Comparison of ENCODE assay signal across 1 cellular context in genomic region chr6:56955171-56956155, GRCh38.
TF ChIP-seq lines count a peak whose summit lies in the region.

No MANE protein-coding gene starts in this region.

TF ChIP-seq in HepG2, 621 proteins besides CTCF, POLR2A, EP300 and RAD21 (continued from another document and continues in another):
- TF ChIP-seq, protein P1, sequence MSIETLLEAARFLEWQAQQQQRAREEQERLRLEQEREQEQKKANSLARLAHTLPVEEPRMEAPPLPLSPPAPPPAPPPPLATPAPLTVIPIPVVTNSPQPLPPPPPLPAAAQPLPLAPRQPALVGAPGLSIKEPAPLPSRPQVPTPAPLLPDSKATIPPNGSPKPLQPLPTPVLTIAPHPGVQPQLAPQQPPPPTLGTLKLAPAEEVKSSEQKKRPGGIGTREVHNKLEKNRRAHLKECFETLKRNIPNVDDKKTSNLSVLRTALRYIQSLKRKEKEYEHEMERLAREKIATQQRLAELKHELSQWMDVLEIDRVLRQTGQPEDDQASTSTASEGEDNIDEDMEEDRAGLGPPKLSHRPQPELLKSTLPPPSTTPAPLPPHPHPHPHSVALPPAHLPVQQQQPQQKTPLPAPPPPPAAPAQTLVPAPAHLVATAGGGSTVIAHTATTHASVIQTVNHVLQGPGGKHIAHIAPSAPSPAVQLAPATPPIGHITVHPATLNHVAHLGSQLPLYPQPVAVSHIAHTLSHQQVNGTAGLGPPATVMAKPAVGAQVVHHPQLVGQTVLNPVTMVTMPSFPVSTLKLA (IDR thresholded peaks at IDR 0.05), result no peak
- no peak for TF ChIP-seq ZHX1 (CRISPR knock-in tag; IDR thresholded peaks at IDR 0.05; ENCODE audit: low read depth)
- TF ChIP-seq SPEN (CRISPR knock-in tag; IDR thresholded peaks at IDR 0.05; ENCODE audit: low read depth), result no peak
- TF ChIP-seq, protein P2, sequence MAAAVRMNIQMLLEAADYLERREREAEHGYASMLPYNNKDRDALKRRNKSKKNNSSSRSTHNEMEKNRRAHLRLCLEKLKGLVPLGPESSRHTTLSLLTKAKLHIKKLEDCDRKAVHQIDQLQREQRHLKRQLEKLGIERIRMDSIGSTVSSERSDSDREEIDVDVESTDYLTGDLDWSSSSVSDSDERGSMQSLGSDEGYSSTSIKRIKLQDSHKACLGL (CRISPR knock-in tag; IDR thresholded peaks at IDR 0.05), result no peak
- TF ChIP-seq SMARCE1 (IDR thresholded peaks at IDR 0.05; ENCODE audit: borderline replicate concordance), result no peak
- TF ChIP-seq NONO (IDR thresholded peaks at IDR 0.05), result no peak
- TF ChIP-seq NONO (CRISPR knock-in tag; conservative IDR thresholded peaks at IDR 0.05), result peak; percentile 45; the same call in 1 of the 2 replicates
- TF ChIP-seq NCOA5 (CRISPR knock-in tag; IDR thresholded peaks at IDR 0.05), result no peak
- no peak for TF ChIP-seq ZNF468 (CRISPR knock-in tag; IDR thresholded peaks at IDR 0.05)
- TF ChIP-seq YEATS2 (CRISPR knock-in tag; IDR thresholded peaks at IDR 0.05; ENCODE audit: borderline replicate concordance), result no peak
- TF ChIP-seq, protein P3, sequence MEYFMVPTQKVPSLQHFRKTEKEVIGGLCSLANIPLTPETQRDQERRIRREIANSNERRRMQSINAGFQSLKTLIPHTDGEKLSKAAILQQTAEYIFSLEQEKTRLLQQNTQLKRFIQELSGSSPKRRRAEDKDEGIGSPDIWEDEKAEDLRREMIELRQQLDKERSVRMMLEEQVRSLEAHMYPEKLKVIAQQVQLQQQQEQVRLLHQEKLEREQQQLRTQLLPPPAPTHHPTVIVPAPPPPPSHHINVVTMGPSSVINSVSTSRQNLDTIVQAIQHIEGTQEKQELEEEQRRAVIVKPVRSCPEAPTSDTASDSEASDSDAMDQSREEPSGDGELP (IDR thresholded peaks at IDR 0.05; ENCODE audit: borderline replicate concordance, low read depth), result peak; percentile 50; the same call in 1 of the 2 replicates
- TF ChIP-seq FOXK2 (IDR thresholded peaks at IDR 0.05), result no peak
- peak; percentile 94 for TF ChIP-seq ZNF777 (CRISPR knock-in tag; IDR thresholded peaks at IDR 0.05)
- no peak for TF ChIP-seq MTA3 (CRISPR knock-in tag; IDR thresholded peaks at IDR 0.05)
- TF ChIP-seq KLF12 (CRISPR knock-in tag; IDR thresholded peaks at IDR 0.05; ENCODE audit: borderline replicate concordance), result peak; percentile 40; the same call in 1 of the 2 replicates
- TF ChIP-seq ZNF24 (IDR thresholded peaks at IDR 0.05), result no peak
- no peak for TF ChIP-seq ZNF570 (CRISPR knock-in tag; IDR thresholded peaks at IDR 0.05; ENCODE audit: borderline replicate concordance)
- no peak; the same call in none of the 2 replicates for TF ChIP-seq IRF2 (CRISPR knock-in tag; IDR thresholded peaks at IDR 0.05)
- peak; percentile 73 for TF ChIP-seq ETV5 (CRISPR knock-in tag; IDR thresholded peaks at IDR 0.05; ENCODE audit: borderline replicate concordance)
- peak; percentile 91 for TF ChIP-seq ZMYM2 (CRISPR knock-in tag; IDR thresholded peaks at IDR 0.05)
- TF ChIP-seq, protein P4, sequence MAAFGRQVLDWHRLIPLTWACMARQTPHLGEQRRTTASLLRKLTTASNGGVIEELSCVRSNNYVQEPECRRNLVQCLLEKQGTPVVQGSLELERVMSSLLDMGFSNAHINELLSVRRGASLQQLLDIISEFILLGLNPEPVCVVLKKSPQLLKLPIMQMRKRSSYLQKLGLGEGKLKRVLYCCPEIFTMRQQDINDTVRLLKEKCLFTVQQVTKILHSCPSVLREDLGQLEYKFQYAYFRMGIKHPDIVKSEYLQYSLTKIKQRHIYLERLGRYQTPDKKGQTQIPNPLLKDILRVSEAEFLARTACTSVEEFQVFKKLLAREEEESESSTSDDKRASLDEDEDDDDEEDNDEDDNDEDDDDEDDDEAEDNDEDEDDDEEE (CRISPR knock-in tag; IDR thresholded peaks at IDR 0.05), result no peak
- peak; percentile 78; the same call in 1 of the 2 replicates for TF ChIP-seq ZNF891 (CRISPR knock-in tag; IDR thresholded peaks at IDR 0.05)
- no peak for TF ChIP-seq BATF2 (CRISPR knock-in tag; IDR thresholded peaks at IDR 0.05)
- 0 out of 2 replicates have a peak, but pooled peaks have one; percentile 21 for TF ChIP-seq PAXIP1 (CRISPR knock-in tag; conservative IDR thresholded peaks at IDR 0.05)
- no peak for TF ChIP-seq HOXA7 (CRISPR knock-in tag; IDR thresholded peaks at IDR 0.05)
- TF ChIP-seq HMG20B (CRISPR knock-in tag; conservative IDR thresholded peaks at IDR 0.05), result 0 out of 2 replicates have a peak, but pooled peaks have one; percentile 59
- TF ChIP-seq TGIF2 (CRISPR knock-in tag; IDR thresholded peaks at IDR 0.05), result peak; percentile 36; the same call in 1 of the 2 replicates
- TF ChIP-seq ZNF784 (CRISPR knock-in tag; IDR thresholded peaks at IDR 0.05; ENCODE audit: borderline replicate concordance), result no peak
- TF ChIP-seq ATF3 (CRISPR knock-in tag; IDR thresholded peaks at IDR 0.05), result peak; percentile 46; the same call in 1 of the 2 replicates
- TF ChIP-seq SRSF4 (IDR thresholded peaks at IDR 0.05; ENCODE audit: low read depth, low read length, poor library complexity, severe bottlenecking), result no peak
- TF ChIP-seq SMAD3 (CRISPR knock-in tag; IDR thresholded peaks at IDR 0.05), result 0 out of 2 replicates have a peak, but pooled peaks have one; percentile 43
- 0 out of 2 replicates have a peak, but pooled peaks have one; percentile 34 for TF ChIP-seq HNF1B (CRISPR knock-in tag; IDR thresholded peaks at IDR 0.05)
- TF ChIP-seq, protein P5, sequence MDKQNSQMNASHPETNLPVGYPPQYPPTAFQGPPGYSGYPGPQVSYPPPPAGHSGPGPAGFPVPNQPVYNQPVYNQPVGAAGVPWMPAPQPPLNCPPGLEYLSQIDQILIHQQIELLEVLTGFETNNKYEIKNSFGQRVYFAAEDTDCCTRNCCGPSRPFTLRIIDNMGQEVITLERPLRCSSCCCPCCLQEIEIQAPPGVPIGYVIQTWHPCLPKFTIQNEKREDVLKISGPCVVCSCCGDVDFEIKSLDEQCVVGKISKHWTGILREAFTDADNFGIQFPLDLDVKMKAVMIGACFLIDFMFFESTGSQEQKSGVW (CRISPR knock-in tag; IDR thresholded peaks at IDR 0.05; ENCODE audit: borderline replicate concordance), result no peak
- peak; percentile 82 for TF ChIP-seq HIVEP1 (CRISPR knock-in tag; IDR thresholded peaks at IDR 0.05)
- peak; percentile 69; the same call in 1 of the 2 replicates for TF ChIP-seq ZFP1 (CRISPR knock-in tag; IDR thresholded peaks at IDR 0.05)
- TF ChIP-seq PHF8 (CRISPR knock-in tag; IDR thresholded peaks at IDR 0.05), result peak; percentile 72
- TF ChIP-seq PPARG (CRISPR knock-in tag; conservative IDR thresholded peaks at IDR 0.05), result 0 out of 2 replicates have a peak, but pooled peaks have one; percentile 48
- TF ChIP-seq CHD4 (IDR thresholded peaks at IDR 0.05; ENCODE audit: borderline replicate concordance, low read length), result no peak
- no peak for TF ChIP-seq ZNF724P (CRISPR knock-in tag; IDR thresholded peaks at IDR 0.05; ENCODE audit: borderline replicate concordance)
- TF ChIP-seq ZNF574 (CRISPR knock-in tag; IDR thresholded peaks at IDR 0.05), result peak; percentile 53; the same call in 1 of the 2 replicates
- 0 out of 2 replicates have a peak, but pooled peaks have one; percentile 18 for TF ChIP-seq ZFP90 (CRISPR knock-in tag; IDR thresholded peaks at IDR 0.05; ENCODE audit: borderline replicate concordance)
- TF ChIP-seq ZNF446 (CRISPR knock-in tag; IDR thresholded peaks at IDR 0.05), result no peak
- 0 out of 2 replicates have a peak, but pooled peaks have one; percentile 69 for TF ChIP-seq MYNN (CRISPR knock-in tag; IDR thresholded peaks at IDR 0.05; ENCODE audit: low read depth)
- TF ChIP-seq THAP11 (CRISPR knock-in tag; IDR thresholded peaks at IDR 0.05), result peak; percentile 62
- TF ChIP-seq YY1 (IDR thresholded peaks at IDR 0.05; ENCODE audit: insufficient read depth, insufficient replicate concordance, low read depth, low read length), result peak; percentile 71
